In the genomic region with DNA sequence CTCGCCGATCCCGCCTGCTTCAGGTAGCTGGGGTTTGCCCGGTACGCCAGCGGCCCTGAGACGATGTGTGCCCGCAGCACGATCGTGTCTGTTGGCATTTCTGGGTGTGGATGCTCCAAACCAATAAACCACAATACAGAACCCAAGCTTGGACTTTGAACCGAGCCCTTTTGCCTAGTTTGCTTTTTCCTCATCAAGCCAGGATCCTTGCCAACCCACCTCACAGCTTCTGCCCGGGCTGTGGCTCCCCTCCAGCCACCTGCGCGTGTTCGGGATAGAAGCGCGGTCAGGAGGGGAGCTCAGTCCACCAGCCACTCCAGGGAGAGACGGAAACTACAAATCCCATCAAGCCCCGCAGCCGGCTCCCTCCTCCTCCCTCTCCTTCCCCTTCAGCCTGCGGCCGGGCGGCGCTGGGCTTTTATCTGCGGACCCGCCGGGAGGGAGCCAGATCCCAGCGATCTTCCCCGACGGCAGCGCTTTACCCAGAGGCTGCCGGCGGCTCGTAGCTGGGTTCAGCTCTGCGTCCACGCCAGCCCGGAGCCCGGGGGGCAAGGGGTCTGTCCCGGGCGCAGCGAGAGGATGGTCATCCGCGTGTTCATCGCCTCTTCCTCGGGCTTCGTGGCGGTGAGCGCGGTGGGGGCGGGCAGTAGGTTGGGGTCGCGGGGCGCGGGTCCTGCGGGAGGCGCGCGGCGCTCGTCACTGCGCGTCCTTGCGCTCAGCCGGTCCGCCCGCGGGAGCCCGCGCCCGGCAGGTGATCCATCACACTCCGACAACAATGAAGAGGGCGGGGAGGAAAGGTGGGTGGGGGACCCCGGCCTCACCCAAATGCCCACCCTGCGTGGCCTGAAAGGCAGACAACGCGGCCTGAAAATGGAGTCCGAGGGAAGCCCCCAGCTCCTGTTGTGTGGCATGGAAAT, we compare ENCODE assay signal across 8 cellular contexts. TPM values are rescaled to one million over a fixed set of nuclear protein-coding genes. Genes with fewer than 3 reads are reported as not detected.
A peak's percentile ranks its signal among the peaks of the same experiment; 100 is the strongest.
DNase-seq lines count a peak whose midpoint lies in the region; ATAC-seq, FAIRE-seq and TF ChIP-seq lines count a peak whose summit lies in the region.

A gene (plus strand): TSS at position 447 of the 917 bp plus-strand sequence. CDS start 133 bp downstream, at position 580.

- ATAC-seq in GM18498 (IDR thresholded peaks at IDR 0.05; ENCODE audit: unreplicated experiment) = peak; percentile 63
- peak; percentile 51 for ATAC-seq in HG03159 (IDR thresholded peaks at IDR 0.05; ENCODE audit: unreplicated experiment)
- ATAC-seq in naive thymus-derived CD4-positive, alpha-beta T cell = peak; percentile 67

- peak; percentile 76 for DNase-seq in NCI-H748 treated with DMSO at 0.1 percent for 48 hours (lab: John Stamatoyannopoulos, UW)
- DNase-seq in frontal cortex (ENCODE audit: low spot score in 2 of 2) = peak; percentile 68 to 75
- peak in 5 of 9 donors; percentile 10 to 22 (median 16) for DNase-seq in naive thymus-derived CD4-positive, alpha-beta T cell
- DNase-seq in testis = peak; percentile 76

- no peak for TF ChIP-seq POLR2A in testis (IDR thresholded peaks at IDR 0.05)

- H3K36me3 ChIP-seq in naive thymus-derived CD4-positive, alpha-beta T cell (ENCODE audit: control insufficient read depth in 2 of 3, insufficient read depth in 3 of 3, low read length in 3 of 3) = no peaks in the 10 kb centered on the region
- H3K36me3 ChIP-seq in testis (ENCODE audit: low read depth, missing control alignments) = no peaks in the 10 kb centered on the region

- TF ChIP-seq CTCF in 22Rv1 (IDR thresholded peaks at IDR 0.05) (no peak), testis (IDR thresholded peaks at IDR 0.05) (no peak)

- H3K9me3 ChIP-seq in naive thymus-derived CD4-positive, alpha-beta T cell (ENCODE audit: control insufficient read depth in 2 of 3, low read length in 3 of 3) = no peaks in the 10 kb centered on the region
- H3K9me3 ChIP-seq in testis = no peaks in the 10 kb centered on the region

- peaks cover 12% of the 10 kb centered on the region for H3K4me1 Mint-ChIP-seq in activated naive CD4-positive, alpha-beta T cell treated with anti-CD3 and anti-CD28 coated beads, Interleukin-2, amount 50 U/mL, for 24 hours
- peaks cover 6 to 16% (median 11%) of the 10 kb centered on the region in 7 donors for H3K4me1 Mint-ChIP-seq in naive thymus-derived CD4-positive, alpha-beta T cell

- H3K27ac ChIP-seq in 22Rv1 = peak within 1 kb of the TSS; percentile 89
- H3K27ac ChIP-seq in naive thymus-derived CD4-positive, alpha-beta T cell (ENCODE audit: low read depth, low read length) = no peak within 1 kb of the TSS
- H3K27ac ChIP-seq in testis = peak within 1 kb of the TSS in 1 of 2 donors; percentile 62

- H3K27ac Mint-ChIP-seq in activated naive CD4-positive, alpha-beta T cell treated with anti-CD3 and anti-CD28 coated beads, Interleukin-2, amount 50 U/mL, for 24 hours = no peak within 1 kb of the TSS
- H3K27ac Mint-ChIP-seq in naive thymus-derived CD4-positive, alpha-beta T cell = peak within 1 kb of the TSS in 1 of 9 donors; percentile 65

- POLR2A ChIA-PET in naive thymus-derived CD4-positive, alpha-beta T cell (lab: Charles Lee) = interaction anchor here (1.0 kb wide), 1 partner anchor 41 kb away, joined by 3 read pairs; no protein-coding TSS in a partner anchor

- no peaks in the 10 kb centered on the region for H3K9me3 Mint-ChIP-seq in activated naive CD4-positive, alpha-beta T cell treated with anti-CD3 and anti-CD28 coated beads, Interleukin-2, amount 50 U/mL, for 24 hours
- H3K9me3 Mint-ChIP-seq in naive thymus-derived CD4-positive, alpha-beta T cell = no peaks in the 10 kb centered on the region

- peaks cover 0 to 13% of the 10 kb centered on the region in 2 donors for H3K27me3 ChIP-seq in naive thymus-derived CD4-positive, alpha-beta T cell (ENCODE audit: control insufficient read depth in 2 of 2, insufficient read depth in 2 of 2, low read length in 2 of 2)
- no peaks in the 10 kb centered on the region for H3K27me3 ChIP-seq in testis

- peak within 1 kb of the TSS; percentile 86 for H3K4me3 Mint-ChIP-seq in activated naive CD4-positive, alpha-beta T cell treated with anti-CD3 and anti-CD28 coated beads, Interleukin-2, amount 50 U/mL, for 24 hours
- peak within 1 kb of the TSS; percentile 79 to 93 (median 86) for H3K4me3 Mint-ChIP-seq in naive thymus-derived CD4-positive, alpha-beta T cell

- intact Hi-C loops in naive thymus-derived CD4-positive, alpha-beta T cell (cut with micrococcal nuclease) = loop anchor here in 1 of 2 donors (1.0 to 5.0 kb wide), 3 partner anchors 41 to 147 kb away; a partner anchor contains a TSS
- intact Hi-C loops in testis (cut with DNase I; ENCODE audit: low total_unique reads) = no loop called here

- peaks cover 32% of the 10 kb centered on the region for H3K27me3 Mint-ChIP-seq in activated naive CD4-positive, alpha-beta T cell treated with anti-CD3 and anti-CD28 coated beads, Interleukin-2, amount 50 U/mL, for 24 hours
- peaks cover 26 to 69% (median 54%) of the 10 kb centered on the region in 5 donors for H3K27me3 Mint-ChIP-seq in naive thymus-derived CD4-positive, alpha-beta T cell

- CTCF ChIA-PET in naive thymus-derived CD4-positive, alpha-beta T cell (lab: Charles Lee) = interaction anchor here (0.7 to 1.4 kb wide), 3 partner anchors 14 to 41 kb away, joined by 3 to 4 read pairs (median 3); no protein-coding TSS in a partner anchor

- H3K36me3 Mint-ChIP-seq in activated naive CD4-positive, alpha-beta T cell treated with anti-CD3 and anti-CD28 coated beads, Interleukin-2, amount 50 U/mL, for 24 hours = no peaks in the 10 kb centered on the region
- no peaks in the 10 kb centered on the region for H3K36me3 Mint-ChIP-seq in naive thymus-derived CD4-positive, alpha-beta T cell

- H3K4me1 ChIP-seq in naive thymus-derived CD4-positive, alpha-beta T cell (ENCODE audit: control insufficient read depth in 2 of 2, insufficient read depth in 2 of 2, low read length in 2 of 2) = no peaks in the 10 kb centered on the region
- no peaks in the 10 kb centered on the region for H3K4me1 ChIP-seq in testis

- H3K4me3 ChIP-seq in naive thymus-derived CD4-positive, alpha-beta T cell (ENCODE audit: low read length) = peak within 1 kb of the TSS; percentile 51
- peak within 1 kb of the TSS; percentile 61 to 83 for H3K4me3 ChIP-seq in testis

- no peak for FAIRE-seq in frontal cortex (lab: Jason Lieb, UNC)

- WGBS in testis, 2 donors = 1 to 2% methylated on average over 23 to 42 of the region's 77 CpGs

RNA-seq across cellular contexts. Expression of the gene that starts here (rescaled TPM):
- total RNA-seq in frontal cortex = 23.6 TPM
- total RNA-seq in naive thymus-derived CD4-positive, alpha-beta T cell = 1 to 10 TPM in 3 of 5 experiments, under 1 TPM in 2; 0.17 to 2.9 (median 1.8) TPM
- polyA plus RNA-seq in naive thymus-derived CD4-positive, alpha-beta T cell = under 1 TPM; 0.37 to 0.74 TPM
- 1 to 10 TPM; 6.3 to 9.8 TPM for total RNA-seq in testis
- polyA plus RNA-seq in testis (ENCODE audit: insufficient read depth, low read depth, low replicate concordance) = 5.5 TPM

Comparison
In these comparisons a context has a peak if more than half of its experiments do, and no peak if none do; other contexts are left out.
1. DNase-seq: peak in every context shown above with its lines; median percentile 76 in NCI-H748 treated with DMSO at 0.1 percent for 48 hours; 76 in testis; 72 in frontal cortex; 16 in naive thymus-derived CD4-positive, alpha-beta T cell.